In genomic region chr20:32356935-32357868, GRCh38 we compare ENCODE assay signal across 8 cellular contexts. TPM values are rescaled to one million over a fixed set of nuclear protein-coding genes. Genes with fewer than 3 reads are reported as not detected.
DNase-seq lines count a peak whose midpoint lies in the region; ATAC-seq and TF ChIP-seq lines count a peak whose summit lies in the region.

No MANE protein-coding gene starts in this region.

- peak overlapping the region; percentile 98 for H3K4me3 Mint-ChIP-seq in activated naive CD8-positive, alpha-beta T cell treated with anti-CD3 and anti-CD28 coated beads for 36 hours

- TF ChIP-seq POLR2A in gastrocnemius medialis (IDR thresholded peaks at IDR 0.05), result no peak

- H3K4me2 ChIP-seq in DND-41 (ENCODE audit: insufficient read depth, low read length) (peak overlapping the region; percentile 92), hepatocyte (peak overlapping the region; percentile 80)

- H3K36me3 ChIP-seq in DND-41 (ENCODE audit: insufficient read depth, low read length) (peaks cover 18% of the 10 kb centered on the region), HUES6 (ENCODE audit: control insufficient read depth, insufficient read depth, low read length) (no peaks in the 10 kb centered on the region), hepatocyte (replicated peaks; ENCODE audit: insufficient read depth, low read depth) (no peaks in the 10 kb centered on the region), gastrocnemius medialis (no peaks in the 10 kb centered on the region)

- H3K27me3 ChIP-seq in DND-41 (ENCODE audit: insufficient read depth, low read length, poor library complexity) (no peaks in the 10 kb centered on the region), HUES6 (ENCODE audit: control insufficient read depth, insufficient read depth, low read length) (peaks cover 36% of the 10 kb centered on the region), hepatocyte (no peaks in the 10 kb centered on the region), gastrocnemius medialis (no peaks in the 10 kb centered on the region)

- H3K4me1 ChIP-seq in DND-41 (ENCODE audit: insufficient read depth, low read length) (peaks cover 38% of the 10 kb centered on the region), HUES6 (ENCODE audit: control insufficient read depth, insufficient read depth, low read length) (peaks cover 5% of the 10 kb centered on the region; the same call in 1 of the 2 replicates), hepatocyte (ENCODE audit: insufficient read depth) (peaks cover 38% of the 10 kb centered on the region), gastrocnemius medialis (peaks cover 23 to 29% of the 10 kb centered on the region in 2 donors)

- H4K20me1 ChIP-seq in DND-41 (ENCODE audit: insufficient read depth, low read length) (peaks cover 32% of the 10 kb centered on the region), hepatocyte (ENCODE audit: insufficient read depth, poor library complexity, severe bottlenecking) (peaks cover 28% of the 10 kb centered on the region)

- no peaks in the 10 kb centered on the region for H3K9me2 ChIP-seq in hepatocyte (replicated peaks; ENCODE audit: insufficient read depth)

- peaks cover 29% of the 10 kb centered on the region for H3K36me3 Mint-ChIP-seq in activated naive CD8-positive, alpha-beta T cell treated with anti-CD3 and anti-CD28 coated beads for 36 hours

- H3K27me3 Mint-ChIP-seq in activated naive CD8-positive, alpha-beta T cell treated with anti-CD3 and anti-CD28 coated beads for 36 hours, result peaks cover 3% of the 10 kb centered on the region

- TF ChIP-seq CTCF in DND-41 (IDR thresholded peaks at IDR 0.05; ENCODE audit: borderline replicate concordance, extremely low read depth, low read length, poor library complexity, severe bottlenecking), result no peak
- no peak for TF ChIP-seq CTCF in hepatocyte (IDR thresholded peaks at IDR 0.05; ENCODE audit: poor library complexity)
- no peak for TF ChIP-seq CTCF in gastrocnemius medialis (IDR thresholded peaks at IDR 0.05 in 4 of 5, conservative IDR thresholded peaks at IDR 0.05 in 1 of 5)

- H3K4me3 ChIP-seq in DND-41 (ENCODE audit: low read depth in 1 of 2, low read length in 2 of 2) (peak overlapping the region; percentile 80 to 91), HUES6 (ENCODE audit: low read depth, low read length) (peak overlapping the region; percentile 96), hepatocyte (peak overlapping the region; percentile 31), gastrocnemius medialis (peak overlapping the region; percentile 74 to 98 (median 88))

- H3K4me1 Mint-ChIP-seq in activated naive CD8-positive, alpha-beta T cell treated with anti-CD3 and anti-CD28 coated beads for 36 hours, result peaks cover 50% of the 10 kb centered on the region

- peak overlapping the region; percentile 98 for H3K27ac ChIP-seq in DND-41 (ENCODE audit: low read length)
- no peak overlapping the region for H3K27ac ChIP-seq in HUES6 (ENCODE audit: low read depth, low read length)
- H3K27ac ChIP-seq in hepatocyte, result peak overlapping the region; percentile 90
- H3K27ac ChIP-seq in gastrocnemius medialis, result peak overlapping the region; percentile 97 to 99 (median 98)

- peak overlapping the region; percentile 91 for H3K9ac ChIP-seq in DND-41 (ENCODE audit: low read depth, low read length)
- peak overlapping the region; percentile 95 for H3K9ac ChIP-seq in HUES6 (ENCODE audit: low read length)

- peak; percentile 0 for ATAC-seq in DND-41 (ENCODE audit: insufficient read depth, low read depth)
- peak; percentile 19 to 21 for ATAC-seq in gastrocnemius medialis
- no peak for ATAC-seq in GM21529 (IDR thresholded peaks at IDR 0.05; ENCODE audit: unreplicated experiment)

- H3K9me3 ChIP-seq in DND-41 (ENCODE audit: insufficient read depth, low read length, severe bottlenecking) (no peaks in the 10 kb centered on the region), HUES6 (ENCODE audit: control insufficient read depth, insufficient read depth, low read depth, low read length) (no peaks in the 10 kb centered on the region), hepatocyte (ENCODE audit: low read depth) (no peaks in the 10 kb centered on the region), gastrocnemius medialis (no peaks in the 10 kb centered on the region)

- H3K27ac Mint-ChIP-seq in activated naive CD8-positive, alpha-beta T cell treated with anti-CD3 and anti-CD28 coated beads for 36 hours, result peak overlapping the region; percentile 100

- H3K79me2 ChIP-seq in DND-41 (ENCODE audit: insufficient read depth, low read length) (peaks cover 46% of the 10 kb centered on the region), hepatocyte (peaks cover 36% of the 10 kb centered on the region)

- intact Hi-C loops in gastrocnemius medialis (cut with DNase I; ENCODE audit: low total_unique reads), result loop anchor here (1.0 to 10.0 kb wide), 4 partner anchors 405 to 1638 kb away; partner anchors contain the start of genes CHMP4B, DNMT3B and RALY

- in situ Hi-C loops in gastrocnemius medialis (cut with MboI; ENCODE audit: low sequenced_read_pairs in 4 of 4), result no loop called here

- no peak for DNase-seq in DND-41
- DNase-seq in activated naive CD8-positive, alpha-beta T cell treated with anti-CD3 and anti-CD28 coated beads for 36 hours, result no peak
- peak; percentile 80 for DNase-seq in hepatocyte (ENCODE audit: low spot score)
- DNase-seq in gastrocnemius medialis, result peak; percentile 4 to 21
- no peak for DNase-seq in CD1c-positive myeloid dendritic cell (ENCODE audit: extremely low spot score)
- no peak for DNase-seq in NCI-H446 (lab: John Stamatoyannopoulos, UW)

- no peaks in the 10 kb centered on the region for H3K9me3 Mint-ChIP-seq in activated naive CD8-positive, alpha-beta T cell treated with anti-CD3 and anti-CD28 coated beads for 36 hours

- H2AFZ ChIP-seq in DND-41 (ENCODE audit: low read depth, low read length) (peak overlapping the region; percentile 99), hepatocyte (peak overlapping the region; percentile 61)

- WGBS in hepatocyte (ENCODE audit: low lambda C conversion rate, missing lambda C conversion rate), result 27% methylated on average over 21 of the region's 21 CpGs

RNA-seq across cellular contexts. Expression of gene ASXL1, which starts 0.9 kb away (rescaled TPM):
- 100 to 1,000 TPM in 1 of 2 experiments, 10 to 100 TPM in 1; 97.5 to 100 TPM for total RNA-seq in activated naive CD8-positive, alpha-beta T cell treated with anti-CD3 and anti-CD28 coated beads for 36 hours
- 59.6 and 82.0 TPM in 2 replicates for total RNA-seq in hepatocyte
- 95.6 and 126 TPM in 2 replicates for polyA plus RNA-seq in hepatocyte
- 10 to 100 TPM; 21.8 to 36.6 (median 28.4) TPM for total RNA-seq in gastrocnemius medialis

Comparison
In these comparisons a context has a peak if more than half of its experiments do, and no peak if none do; other contexts are left out.
1. DNase-seq: peak in hepatocyte (single experiment) and gastrocnemius medialis (2 of 2); none in DND-41 (single experiment), activated naive CD8-positive, alpha-beta T cell treated with anti-CD3 and anti-CD28 coated beads for 36 hours (single experiment), CD1c-positive myeloid dendritic cell (single experiment) and NCI-H446 (0 of 2).
2. H3K4me3 ChIP-seq: peak in every context shown above with its lines; median percentile 96 in HUES6; 88 in gastrocnemius medialis; 86 in DND-41; 31 in hepatocyte.